Comparison of ENCODE assay signal across 1 cellular context in the genomic region with DNA sequence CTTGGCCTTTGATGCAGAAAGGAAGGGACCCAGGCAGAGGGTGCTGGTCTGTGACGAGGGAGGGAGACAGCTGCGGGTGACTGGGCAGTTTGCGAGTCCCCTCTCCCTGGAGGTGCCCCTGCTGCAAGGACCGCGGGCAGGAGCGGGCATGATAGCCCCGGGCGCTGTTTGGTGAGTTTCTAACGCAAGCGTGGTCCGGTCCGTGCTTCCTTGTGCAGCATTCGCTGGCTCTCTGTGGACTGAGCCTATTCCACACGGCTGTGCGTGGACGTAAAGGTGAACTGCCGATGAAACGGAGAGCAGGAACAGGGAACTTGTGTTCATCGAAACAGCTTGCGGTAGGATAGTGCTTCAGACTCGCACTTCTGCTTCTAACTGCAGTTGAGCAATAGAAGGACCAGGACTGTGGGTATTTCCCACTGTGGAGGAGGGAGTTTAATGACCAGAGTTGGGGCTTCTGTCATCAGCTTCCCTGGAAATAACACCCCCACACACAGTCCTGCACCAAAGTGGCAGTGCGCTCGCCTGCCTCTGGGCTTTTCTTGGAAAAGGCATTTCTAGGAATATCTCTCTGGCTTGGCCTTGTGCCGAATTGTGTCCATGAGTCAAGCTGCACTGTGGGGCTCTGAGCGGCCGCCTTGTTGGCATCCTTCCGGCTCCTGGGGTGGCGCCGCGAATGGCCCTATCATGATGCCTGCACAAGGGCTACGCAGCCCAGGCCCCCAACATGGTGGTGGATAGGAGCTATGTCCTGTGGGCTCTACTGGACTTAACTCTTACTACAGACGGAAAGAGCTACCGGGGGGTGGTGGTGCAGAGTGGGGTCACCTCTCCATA.
TF ChIP-seq lines count a peak whose summit lies in the region.

No MANE protein-coding gene starts in this region.

TF ChIP-seq in SK-N-SH, 30 proteins besides CTCF, POLR2A, EP300 and RAD21 (continued from another document):
- TF ChIP-seq, protein P1, sequence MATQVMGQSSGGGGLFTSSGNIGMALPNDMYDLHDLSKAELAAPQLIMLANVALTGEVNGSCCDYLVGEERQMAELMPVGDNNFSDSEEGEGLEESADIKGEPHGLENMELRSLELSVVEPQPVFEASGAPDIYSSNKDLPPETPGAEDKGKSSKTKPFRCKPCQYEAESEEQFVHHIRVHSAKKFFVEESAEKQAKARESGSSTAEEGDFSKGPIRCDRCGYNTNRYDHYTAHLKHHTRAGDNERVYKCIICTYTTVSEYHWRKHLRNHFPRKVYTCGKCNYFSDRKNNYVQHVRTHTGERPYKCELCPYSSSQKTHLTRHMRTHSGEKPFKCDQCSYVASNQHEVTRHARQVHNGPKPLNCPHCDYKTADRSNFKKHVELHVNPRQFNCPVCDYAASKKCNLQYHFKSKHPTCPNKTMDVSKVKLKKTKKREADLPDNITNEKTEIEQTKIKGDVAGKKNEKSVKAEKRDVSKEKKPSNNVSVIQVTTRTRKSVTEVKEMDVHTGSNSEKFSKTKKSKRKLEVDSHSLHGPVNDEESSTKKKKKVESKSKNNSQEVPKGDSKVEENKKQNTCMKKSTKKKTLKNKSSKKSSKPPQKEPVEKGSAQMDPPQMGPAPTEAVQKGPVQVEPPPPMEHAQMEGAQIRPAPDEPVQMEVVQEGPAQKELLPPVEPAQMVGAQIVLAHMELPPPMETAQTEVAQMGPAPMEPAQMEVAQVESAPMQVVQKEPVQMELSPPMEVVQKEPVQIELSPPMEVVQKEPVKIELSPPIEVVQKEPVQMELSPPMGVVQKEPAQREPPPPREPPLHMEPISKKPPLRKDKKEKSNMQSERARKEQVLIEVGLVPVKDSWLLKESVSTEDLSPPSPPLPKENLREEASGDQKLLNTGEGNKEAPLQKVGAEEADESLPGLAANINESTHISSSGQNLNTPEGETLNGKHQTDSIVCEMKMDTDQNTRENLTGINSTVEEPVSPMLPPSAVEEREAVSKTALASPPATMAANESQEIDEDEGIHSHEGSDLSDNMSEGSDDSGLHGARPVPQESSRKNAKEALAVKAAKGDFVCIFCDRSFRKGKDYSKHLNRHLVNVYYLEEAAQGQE (IDR thresholded peaks at IDR 0.05; ENCODE audit: low read depth, low read length) = no peak
- TF ChIP-seq, protein P2, sequence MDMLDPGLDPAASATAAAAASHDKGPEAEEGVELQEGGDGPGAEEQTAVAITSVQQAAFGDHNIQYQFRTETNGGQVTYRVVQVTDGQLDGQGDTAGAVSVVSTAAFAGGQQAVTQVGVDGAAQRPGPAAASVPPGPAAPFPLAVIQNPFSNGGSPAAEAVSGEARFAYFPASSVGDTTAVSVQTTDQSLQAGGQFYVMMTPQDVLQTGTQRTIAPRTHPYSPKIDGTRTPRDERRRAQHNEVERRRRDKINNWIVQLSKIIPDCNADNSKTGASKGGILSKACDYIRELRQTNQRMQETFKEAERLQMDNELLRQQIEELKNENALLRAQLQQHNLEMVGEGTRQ (IDR thresholded peaks at IDR 0.05; ENCODE audit: borderline replicate concordance, low read depth, low read length) = no peak
- no peak for TF ChIP-seq FOSL2 (IDR thresholded peaks at IDR 0.05; ENCODE audit: borderline replicate concordance, low read depth)
- TF ChIP-seq GATA2 (CRISPR knock-in tag; IDR thresholded peaks at IDR 0.05) = no peak
- TF ChIP-seq, protein P3, sequence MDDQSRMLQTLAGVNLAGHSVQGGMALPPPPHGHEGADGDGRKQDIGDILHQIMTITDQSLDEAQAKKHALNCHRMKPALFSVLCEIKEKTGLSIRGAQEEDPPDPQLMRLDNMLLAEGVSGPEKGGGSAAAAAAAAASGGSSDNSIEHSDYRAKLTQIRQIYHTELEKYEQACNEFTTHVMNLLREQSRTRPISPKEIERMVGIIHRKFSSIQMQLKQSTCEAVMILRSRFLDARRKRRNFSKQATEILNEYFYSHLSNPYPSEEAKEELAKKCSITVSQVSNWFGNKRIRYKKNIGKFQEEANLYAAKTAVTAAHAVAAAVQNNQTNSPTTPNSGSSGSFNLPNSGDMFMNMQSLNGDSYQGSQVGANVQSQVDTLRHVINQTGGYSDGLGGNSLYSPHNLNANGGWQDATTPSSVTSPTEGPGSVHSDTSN (IDR thresholded peaks at IDR 0.05) = no peak
- TF ChIP-seq NFIC (IDR thresholded peaks at IDR 0.05; ENCODE audit: borderline replicate concordance) = no peak; the same call in 1 of the 2 replicates
- TF ChIP-seq, protein P4, sequence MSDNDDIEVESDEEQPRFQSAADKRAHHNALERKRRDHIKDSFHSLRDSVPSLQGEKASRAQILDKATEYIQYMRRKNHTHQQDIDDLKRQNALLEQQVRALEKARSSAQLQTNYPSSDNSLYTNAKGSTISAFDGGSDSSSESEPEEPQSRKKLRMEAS (IDR thresholded peaks at IDR 0.05; ENCODE audit: low read depth) = no peak
- TF ChIP-seq, protein P5, sequence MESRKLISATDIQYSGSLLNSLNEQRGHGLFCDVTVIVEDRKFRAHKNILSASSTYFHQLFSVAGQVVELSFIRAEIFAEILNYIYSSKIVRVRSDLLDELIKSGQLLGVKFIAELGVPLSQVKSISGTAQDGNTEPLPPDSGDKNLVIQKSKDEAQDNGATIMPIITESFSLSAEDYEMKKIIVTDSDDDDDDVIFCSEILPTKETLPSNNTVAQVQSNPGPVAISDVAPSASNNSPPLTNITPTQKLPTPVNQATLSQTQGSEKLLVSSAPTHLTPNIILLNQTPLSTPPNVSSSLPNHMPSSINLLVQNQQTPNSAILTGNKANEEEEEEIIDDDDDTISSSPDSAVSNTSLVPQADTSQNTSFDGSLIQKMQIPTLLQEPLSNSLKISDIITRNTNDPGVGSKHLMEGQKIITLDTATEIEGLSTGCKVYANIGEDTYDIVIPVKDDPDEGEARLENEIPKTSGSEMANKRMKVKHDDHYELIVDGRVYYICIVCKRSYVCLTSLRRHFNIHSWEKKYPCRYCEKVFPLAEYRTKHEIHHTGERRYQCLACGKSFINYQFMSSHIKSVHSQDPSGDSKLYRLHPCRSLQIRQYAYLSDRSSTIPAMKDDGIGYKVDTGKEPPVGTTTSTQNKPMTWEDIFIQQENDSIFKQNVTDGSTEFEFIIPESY (IDR thresholded peaks at IDR 0.05; ENCODE audit: borderline replicate concordance, low read depth) = no peak
- TF ChIP-seq RFX5 (IDR thresholded peaks at IDR 0.05; ENCODE audit: low read length) = no peak
- no peak for TF ChIP-seq TAF1 (IDR thresholded peaks at IDR 0.05; ENCODE audit: borderline replicate concordance, low read depth, low read length)
TF ChIP-seq in SK-N-SH: peak in this region for 0.
